21 cellular contexts compared by ENCODE assay signal in the genomic region with DNA sequence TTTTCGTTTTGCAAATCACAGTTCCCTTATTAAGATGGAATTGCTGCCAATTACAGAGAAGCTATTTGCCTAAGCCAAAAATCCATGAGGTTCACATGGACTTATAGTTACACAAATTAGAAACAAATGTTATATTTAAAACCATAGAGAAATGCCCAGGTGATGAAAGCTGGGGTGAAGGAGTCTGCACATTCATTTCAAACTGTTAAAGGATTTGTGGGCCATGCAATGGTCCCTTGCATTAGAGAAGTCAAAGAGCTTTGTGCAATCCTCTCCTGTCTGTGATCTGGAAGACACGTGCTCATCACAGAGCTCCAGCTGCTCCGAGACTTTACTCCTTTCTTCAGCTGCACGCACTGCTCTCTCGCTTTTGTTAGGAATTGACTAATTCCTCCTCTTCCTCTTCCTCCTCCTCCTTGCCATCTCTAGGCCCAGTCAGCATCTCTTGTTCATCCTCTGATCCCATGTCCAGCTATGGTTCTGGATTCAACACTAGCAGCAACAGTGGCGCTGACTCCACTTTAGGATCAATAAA. TPM values are rescaled to one million over a fixed set of nuclear protein-coding genes. Genes with fewer than 3 reads are reported as not detected.
"Had no signal": no experiment of that assay in that cellular context is flagged by ENCODE, and none has a peak within 500 bp of the region (broad histone marks: within the 10 kb centered on the region; RNA-seq: fewer than 3 reads in every experiment).

No MANE protein-coding gene starts in this region.

- H3K27ac Mint-ChIP-seq: activated naive CD8-positive, alpha-beta T cell treated with anti-CD3 and anti-CD28 coated beads, Interleukin-2, amount 10 ng/mL, durations not matched to agents 7 days and 5 days; natural killer cell; WTC11 had no signal

- H3K27ac ChIP-seq: prostate gland, transverse colon, vagina had no signal

- H3K36me3 Mint-ChIP-seq: activated naive CD8-positive, alpha-beta T cell treated with anti-CD3 and anti-CD28 coated beads, Interleukin-2, amount 10 ng/mL, durations not matched to agents 7 days and 5 days; natural killer cell; WTC11 had no signal

- H3K9me3 ChIP-seq: prostate gland, transverse colon, vagina had no signal

- H3K27me3 ChIP-seq: transverse colon, vagina had no signal

- H3K4me1 ChIP-seq: prostate gland, vagina had no signal

- H3K36me3 ChIP-seq: prostate gland, transverse colon, vagina had no signal

- H3K4me1 Mint-ChIP-seq: natural killer cell had no signal

- H3K9me3 Mint-ChIP-seq: activated naive CD8-positive, alpha-beta T cell treated with anti-CD3 and anti-CD28 coated beads, Interleukin-2, amount 10 ng/mL, durations not matched to agents 7 days and 5 days; natural killer cell; WTC11 had no signal

- ATAC-seq: natural killer cell, right cardiac atrium, WTC11 had no signal

- H3K4me3 ChIP-seq: prostate gland, transverse colon, vagina had no signal

- H3K4me3 Mint-ChIP-seq: activated naive CD8-positive, alpha-beta T cell treated with anti-CD3 and anti-CD28 coated beads, Interleukin-2, amount 10 ng/mL, durations not matched to agents 7 days and 5 days; natural killer cell; WTC11 had no signal

- H3K27me3 Mint-ChIP-seq: activated naive CD8-positive, alpha-beta T cell treated with anti-CD3 and anti-CD28 coated beads, Interleukin-2, amount 10 ng/mL, durations not matched to agents 7 days and 5 days had no signal

- DNase-seq: activated CD4-positive, alpha-beta T cell treated with anti-CD3 and anti-CD28 coated beads for 48 hours; activated naive CD4-positive, alpha-beta T cell; activated naive CD8-positive, alpha-beta T cell treated with anti-CD3 and anti-CD28 coated beads, Interleukin-2, amount 10 ng/mL, durations not matched to agents 7 days and 5 days; anterior cingulate cortex; glutamatergic neuron; kidney glomerular epithelial cell; mesenchymal stem cell; natural killer cell; right cardiac atrium; small intestine; stimulated activated CD4-positive, alpha-beta T cell treated with anti-CD3 and anti-CD28 coated beads, Interleukin-4, amount 100 ng/mL, for 24 hours; stimulated activated naive CD4-positive, alpha-beta T cell; transverse colon had no signal

RNA-seq across cellular contexts. Expression of a gene that starts 4.1 kb away (rescaled TPM):
- total RNA-seq: epithelial cell of proximal tubule, fibroblast of villous mesenchyme had no signal

RNA-seq across cellular contexts. Expression of a gene that starts 18.2 kb away (rescaled TPM):
- total RNA-seq: cerebellum, dermis microvascular lymphatic vessel endothelial cell, epithelial cell of proximal tubule, fibroblast of villous mesenchyme, omental fat pad, prostate gland, transverse colon, vagina, WTC11 had no signal

RNA-seq across cellular contexts. Expression of a gene that starts 24.9 kb away (rescaled TPM):
- total RNA-seq: epithelial cell of proximal tubule, fibroblast of villous mesenchyme, vagina had no signal

RNA-seq across cellular contexts. Expression of a gene that starts 28.7 kb away (rescaled TPM):
- total RNA-seq: cerebellum, fibroblast of villous mesenchyme had no signal
